ENCODE assay signal across 1 cellular context in genomic region chr2:215376103-215376780, GRCh38.
TF ChIP-seq lines count a peak whose summit lies in the region.

No MANE protein-coding gene starts in this region.

TF ChIP-seq in IMR-90, 13 proteins besides CTCF, POLR2A, EP300 and RAD21:
- TF ChIP-seq USF2 (IDR thresholded peaks at IDR 0.05; ENCODE audit: low read depth, low read length) (no peak), CEBPB (IDR thresholded peaks at IDR 0.05; ENCODE audit: low read depth, low read length) (peak; percentile 70)
